Comparison of ENCODE assay signal across 11 cellular contexts in the genomic region with DNA sequence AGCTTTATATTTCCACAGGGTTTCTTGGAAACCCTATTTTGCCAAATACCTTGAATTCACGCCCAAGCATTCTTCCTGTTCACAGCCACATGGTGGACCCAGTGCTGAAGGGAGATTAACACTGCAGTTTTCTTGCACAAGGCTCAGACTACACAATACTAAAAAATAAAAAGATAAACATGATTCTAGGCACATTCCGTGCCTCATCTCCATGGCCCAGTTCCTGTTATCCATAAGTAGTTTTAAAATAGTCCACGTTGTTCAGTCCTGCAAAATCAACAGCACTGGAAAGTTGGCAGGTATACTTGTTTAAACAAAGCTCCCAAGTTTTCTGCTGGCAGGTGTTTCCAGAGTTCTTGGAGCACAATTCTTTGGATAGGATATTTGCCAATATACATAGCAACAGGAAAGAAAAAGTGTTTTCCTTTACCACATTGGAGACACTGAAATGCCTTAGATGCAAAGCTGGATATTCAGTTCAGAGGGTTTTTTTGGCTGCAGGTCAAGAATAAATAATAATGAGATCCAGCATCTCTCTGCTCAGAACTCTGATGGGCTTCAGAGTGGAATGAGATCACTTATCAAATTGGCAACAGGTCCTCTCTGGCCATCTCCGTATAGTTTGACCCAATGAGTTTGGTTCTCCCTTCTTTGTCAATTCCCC.
DNase-seq lines count a peak whose midpoint lies in the region; ATAC-seq and TF ChIP-seq lines count a peak whose summit lies in the region.
"Had no signal": no experiment of that assay in that cellular context is flagged by ENCODE, and none has a peak within 500 bp of the region (broad histone marks: within the 10 kb centered on the region; RNA-seq: fewer than 3 reads in every experiment).

No MANE protein-coding gene starts in this region.

- H3K9me3 ChIP-seq in adrenal gland (replicated peaks in 1 of 3), result no peaks in the 10 kb centered on the region
- no peaks in the 10 kb centered on the region for H3K9me3 ChIP-seq in gastrocnemius medialis

- ATAC-seq in left cardiac atrium, result peak; percentile 85 to 92
- ATAC-seq in gastrocnemius medialis, result peak; percentile 90 to 92
- ATAC-seq in HG03097 (IDR thresholded peaks at IDR 0.05; ENCODE audit: low FRiP score, unreplicated experiment), result no peak

- no peak for TF ChIP-seq EP300 in Ishikawa (IDR thresholded peaks at IDR 0.05; ENCODE audit: borderline replicate concordance)

- H3K27ac ChIP-seq in adrenal gland, result peak overlapping the region in 2 of 5 donors; percentile 45 to 72
- peak overlapping the region; percentile 50 to 71 (median 60) for H3K27ac ChIP-seq in gastrocnemius medialis

- H3K27me3 ChIP-seq in adrenal gland (no peaks in the 10 kb centered on the region), gastrocnemius medialis (no peaks in the 10 kb centered on the region)

- no peak overlapping the region for H3K4me3 ChIP-seq in adrenal gland
- no peak overlapping the region for H3K4me3 ChIP-seq in gastrocnemius medialis

- H3K4me1 ChIP-seq in adrenal gland (replicated peaks in 1 of 2) (peaks cover 0 to 25% of the 10 kb centered on the region in 2 donors), gastrocnemius medialis (peaks cover 18 to 21% of the 10 kb centered on the region in 2 donors)

- DNase-seq in adrenal gland (peak in 6 of 7 donors; percentile 26 to 69 (median 38)), left cardiac atrium (peak; percentile 43), gastrocnemius medialis (peak; percentile 43 to 49), nucleus accumbens (lab: John Stamatoyannopoulos, UW) (no peak), NOMO-1 treated with DMSO at 0.1 percent for 48 hours (lab: John Stamatoyannopoulos, UW; ENCODE audit: unreplicated experiment) (no peak), NCI-H2107 treated with DMSO at 0.1 percent for 48 hours (lab: John Stamatoyannopoulos, UW; ENCODE audit: unreplicated experiment) (no peak)
- DNase-seq: activated CD4-positive, alpha-beta T cell treated with anti-CD3 and anti-CD28 coated beads for 1 hour; mesendoderm; NCI-H2227 treated with DMSO at 0.1 percent for 48 hours had no signal

- peak; percentile 22; the same call in 1 of the 2 replicates for TF ChIP-seq RAD21 in Ishikawa (IDR thresholded peaks at IDR 0.05; ENCODE audit: low read depth)

- TF ChIP-seq POLR2A in adrenal gland (IDR thresholded peaks at IDR 0.05) (no peak), gastrocnemius medialis (IDR thresholded peaks at IDR 0.05) (no peak)

- 31 to 48% (median 40%) methylated on average over 4 of the region's 4 CpGs for WGBS in adrenal gland, 4 donors

- in situ Hi-C loops in gastrocnemius medialis (cut with MboI; ENCODE audit: low sequenced_read_pairs in 4 of 4), result loop anchor here in 1 of 4 donors (25.0 kb wide), 1 partner anchor 169 kb away; no protein-coding TSS in a partner anchor

- H3K36me3 ChIP-seq in adrenal gland (replicated peaks in 1 of 2), result no peaks in the 10 kb centered on the region
- no peaks in the 10 kb centered on the region for H3K36me3 ChIP-seq in gastrocnemius medialis

- intact Hi-C loops in adrenal gland (cut with DNase I) (loop anchor here in 1 of 2 donors (10.0 kb wide), 1 partner anchor 166 kb away; no protein-coding TSS in a partner anchor), left cardiac atrium (cut with DNase I) (loop anchor here in 1 of 2 donors (5.0 to 10.0 kb wide), 2 partner anchors 89 to 204 kb away; partner anchors contain the start of gene TGFBR2), gastrocnemius medialis (cut with DNase I; ENCODE audit: low total_unique reads) (loop anchor here (5.0 to 10.0 kb wide), 2 partner anchors 89 to 176 kb away; partner anchors contain the start of gene TGFBR2)

- peak in 3 of 6 experiments; percentile 20 to 29 (median 29) for TF ChIP-seq CTCF in adrenal gland (IDR thresholded peaks at IDR 0.05)
- peak in 1 of 5 experiments; percentile 16 for TF ChIP-seq CTCF in gastrocnemius medialis (IDR thresholded peaks at IDR 0.05 in 4 of 5, conservative IDR thresholded peaks at IDR 0.05 in 1 of 5)

TF ChIP-seq in Ishikawa, 13 proteins besides CTCF, POLR2A, EP300 and RAD21:
- TF ChIP-seq NFIC (IDR thresholded peaks at IDR 0.05), result peak; percentile 37
- TF ChIP-seq EGR1 (IDR thresholded peaks at IDR 0.05), result no peak
- peak; percentile 26; the same call in 1 of the 2 replicates for TF ChIP-seq MAX (IDR thresholded peaks at IDR 0.05)

Comparison
In these comparisons a context has a peak if more than half of its experiments do, and no peak if none do; other contexts are left out.
1. DNase-seq: peak in adrenal gland (6 of 7), left cardiac atrium (single experiment) and gastrocnemius medialis (2 of 2); none in nucleus accumbens (0 of 56), NOMO-1 treated with DMSO at 0.1 percent for 48 hours (single experiment) and NCI-H2107 treated with DMSO at 0.1 percent for 48 hours (single experiment).